15 cellular contexts compared by ENCODE assay signal in genomic region chr4:86107112-86107511, GRCh38.
DNase-seq lines count a peak whose midpoint lies in the region; ATAC-seq and TF ChIP-seq lines count a peak whose summit lies in the region.
"Had no signal": no experiment of that assay in that cellular context is flagged by ENCODE, and none has a peak within 500 bp of the region (broad histone marks: within the 10 kb centered on the region; RNA-seq: fewer than 3 reads in every experiment).

No MANE protein-coding gene starts in this region.

- H3K4me2 ChIP-seq in neural progenitor cell = no peak overlapping the region
- H3K4me2 ChIP-seq: BLaER1 treated with 17β-estradiol and CSF1 and Interleukin-3, amounts not matched to agents 10 nM and 100 nM had no signal

- peaks cover 0 to 9% of the 10 kb centered on the region in 2 donors for H3K9me3 ChIP-seq in left lung
- H3K9me3 ChIP-seq in neural progenitor cell (ENCODE audit: low read depth) = peaks cover 2% of the 10 kb centered on the region
- peaks cover 5% of the 10 kb centered on the region for H3K9me3 ChIP-seq in upper lobe of right lung
- H3K9me3 ChIP-seq: HAP-1 had no signal

- no peaks in the 10 kb centered on the region for H3K4me1 Mint-ChIP-seq in neural progenitor cell
- H3K4me1 Mint-ChIP-seq: IgD-negative memory B cell had no signal

- TF ChIP-seq CTCF in left lung (IDR thresholded peaks at IDR 0.05) = no peak
- TF ChIP-seq CTCF in neural progenitor cell (IDR thresholded peaks at IDR 0.05) = no peak
- TF ChIP-seq CTCF in upper lobe of right lung (IDR thresholded peaks at IDR 0.05) = no peak

- H3K4me3 ChIP-seq in left lung (no peak overlapping the region), neural progenitor cell (no peak overlapping the region), upper lobe of right lung (no peak overlapping the region)
- H3K4me3 ChIP-seq: BLaER1 treated with 17β-estradiol and CSF1 and Interleukin-3, amounts not matched to agents 10 nM and 100 nM; HAP-1 had no signal

- no peak overlapping the region for H3K9ac ChIP-seq in neural progenitor cell
- H3K9ac ChIP-seq: BLaER1 treated with 17β-estradiol and CSF1 and Interleukin-3, amounts not matched to agents 10 nM and 100 nM had no signal

- no peaks in the 10 kb centered on the region for H3K27me3 Mint-ChIP-seq in neural progenitor cell (ENCODE audit: insufficient read depth, low read depth)

- peaks cover 21% of the 10 kb centered on the region for H3K9me3 Mint-ChIP-seq in neural progenitor cell

- H3K36me3 ChIP-seq in left lung = no peaks in the 10 kb centered on the region
- peaks cover 14% of the 10 kb centered on the region for H3K36me3 ChIP-seq in neural progenitor cell
- no peaks in the 10 kb centered on the region for H3K36me3 ChIP-seq in upper lobe of right lung
- H3K36me3 ChIP-seq: BLaER1 treated with 17β-estradiol and CSF1 and Interleukin-3, amounts not matched to agents 10 nM and 100 nM; HAP-1 had no signal

- ATAC-seq in left lung (peak; percentile 70), upper lobe of right lung (peak; percentile 30), GM21717 (IDR thresholded peaks at IDR 0.05; ENCODE audit: unreplicated experiment) (no peak), GM18498 (IDR thresholded peaks at IDR 0.05; ENCODE audit: unreplicated experiment) (no peak)
- no peak for ATAC-seq in stimulated activated naive CD8-positive, alpha-beta T cell treated with anti-CD3 and anti-CD28 coated beads, Interleukin-15, Interleukin-2, amounts not matched to agents 100 U/mL and 50 U/mL, for 24 hours
- ATAC-seq: CD8-positive, alpha-beta T cell; HepG2 had no signal

- H3K36me3 Mint-ChIP-seq in neural progenitor cell = peaks cover 12% of the 10 kb centered on the region
- H3K36me3 Mint-ChIP-seq: CD8-positive, alpha-beta T cell; IgD-negative memory B cell had no signal

- no peaks in the 10 kb centered on the region for H3K79me2 ChIP-seq in neural progenitor cell (ENCODE audit: low read depth)

- no peak overlapping the region for H3K27ac Mint-ChIP-seq in neural progenitor cell
- H3K27ac Mint-ChIP-seq: CD8-positive, alpha-beta T cell; IgD-negative memory B cell had no signal

- H2AFZ ChIP-seq in neural progenitor cell (replicated peaks) = no peak overlapping the region

- no peak overlapping the region for H3K4me3 Mint-ChIP-seq in neural progenitor cell
- H3K4me3 Mint-ChIP-seq: CD8-positive, alpha-beta T cell; IgD-negative memory B cell had no signal

- H3K4me1 ChIP-seq in left lung (peaks cover 0 to 3% of the 10 kb centered on the region in 2 donors), neural progenitor cell (no peaks in the 10 kb centered on the region), upper lobe of right lung (no peaks in the 10 kb centered on the region)
- H3K4me1 ChIP-seq: BLaER1 treated with 17β-estradiol and CSF1 and Interleukin-3, amounts not matched to agents 10 nM and 100 nM; HAP-1 had no signal

- DNase-seq in DMS79 treated with DMSO at 0.1 percent for 48 hours (lab: John Stamatoyannopoulos, UW) = peak; percentile 45
- DNase-seq in left lung = no peak
- no peak for DNase-seq in neural progenitor cell (ENCODE audit: low spot score)
- no peak for DNase-seq in upper lobe of right lung
- DNase-seq in NCI-H748 treated with DMSO at 0.1 percent for 48 hours (lab: John Stamatoyannopoulos, UW) = no peak
- no peak for DNase-seq in stimulated activated naive CD8-positive, alpha-beta T cell treated with anti-CD3 and anti-CD28 coated beads, Interleukin-15, Interleukin-2, amounts not matched to agents 100 U/mL and 50 U/mL, for 24 hours
- DNase-seq: 8988T; Calu3; CD8-positive, alpha-beta T cell had no signal

- no peaks in the 10 kb centered on the region for H3K27me3 ChIP-seq in left lung
- H3K27me3 ChIP-seq in neural progenitor cell = no peaks in the 10 kb centered on the region
- H3K27me3 ChIP-seq in upper lobe of right lung = no peaks in the 10 kb centered on the region
- H3K27me3 ChIP-seq: BLaER1 treated with 17β-estradiol and CSF1 and Interleukin-3, amounts not matched to agents 10 nM and 100 nM had no signal

- no peaks in the 10 kb centered on the region for H4K20me1 ChIP-seq in neural progenitor cell (ENCODE audit: low read depth)
- H4K20me1 ChIP-seq: BLaER1 treated with 17β-estradiol and CSF1 and Interleukin-3, amounts not matched to agents 10 nM and 100 nM had no signal

- H3F3A ChIP-seq in neural progenitor cell (ENCODE audit: low read depth) = peaks cover 6% of the 10 kb centered on the region

- H3K27ac ChIP-seq in left lung = peak overlapping the region in 1 of 2 donors; percentile 7
- H3K27ac ChIP-seq in neural progenitor cell = peak overlapping the region; percentile 8
- no peak overlapping the region for H3K27ac ChIP-seq in upper lobe of right lung
- H3K27ac ChIP-seq: BLaER1 treated with 17β-estradiol and CSF1 and Interleukin-3, amounts not matched to agents 10 nM and 100 nM had no signal

- intact Hi-C loops in left lung (cut with DNase I) = no loop called here
- intact Hi-C loops in upper lobe of right lung (cut with DNase I) = no loop called here

Comparison
In these comparisons a context has a peak if more than half of its experiments do, and no peak if none do; other contexts are left out.
1. ATAC-seq: peak in left lung (single experiment) and upper lobe of right lung (single experiment); none in GM21717 (single experiment), GM18498 (single experiment) and stimulated activated naive CD8-positive, alpha-beta T cell treated with anti-CD3 and anti-CD28 coated beads, Interleukin-15, Interleukin-2, amounts not matched to agents 100 U/mL and 50 U/mL, for 24 hours (single experiment).